ENCODE assay signal across 2 cellular contexts in the genomic region with DNA sequence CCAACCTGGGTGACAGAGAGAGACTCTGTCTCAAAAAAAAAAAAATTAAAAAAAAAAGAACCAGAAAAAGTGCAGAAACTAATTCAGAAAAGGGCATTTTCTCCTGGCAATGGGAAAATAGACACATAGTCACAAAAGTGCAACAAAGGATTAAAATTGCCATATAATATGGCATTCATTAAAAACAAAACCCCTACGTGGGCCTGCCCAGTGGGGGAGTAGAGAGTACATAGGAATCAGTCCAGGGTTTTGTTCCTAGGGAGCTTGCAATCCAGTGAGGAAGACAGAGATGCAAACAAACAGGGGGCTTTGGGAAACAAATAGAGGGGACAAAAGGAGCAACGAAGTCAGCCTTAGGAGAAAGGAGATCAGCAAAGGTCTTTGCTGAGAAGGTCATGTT.
TF ChIP-seq lines count a peak whose summit lies in the region.

No MANE protein-coding gene starts in this region.

TF ChIP-seq in GM23338, 12 proteins besides CTCF, POLR2A, EP300 and RAD21 (continues in another document):
- TF ChIP-seq REST (IDR thresholded peaks at IDR 0.05; ENCODE audit: unreplicated experiment) (no peak), EZH2 (IDR thresholded peaks at IDR 0.05; ENCODE audit: low read depth, unreplicated experiment) (no peak), JUNB (IDR thresholded peaks at IDR 0.05; ENCODE audit: unreplicated experiment) (no peak), CREB1 (CRISPR knock-in tag; IDR thresholded peaks at IDR 0.05; ENCODE audit: low read depth) (no peak), ZNF114 (CRISPR knock-in tag; IDR thresholded peaks at IDR 0.05) (no peak), EZH2phosphoT487 (IDR thresholded peaks at IDR 0.05; ENCODE audit: unreplicated experiment) (no peak), POLR2AphosphoS5 (IDR thresholded peaks at IDR 0.05; ENCODE audit: low read depth) (no peak), ZNF331 (CRISPR knock-in tag; IDR thresholded peaks at IDR 0.05; ENCODE audit: low read depth) (no peak), STAT1 (IDR thresholded peaks at IDR 0.05; ENCODE audit: unreplicated experiment) (no peak)
- TF ChIP-seq, protein P1, sequence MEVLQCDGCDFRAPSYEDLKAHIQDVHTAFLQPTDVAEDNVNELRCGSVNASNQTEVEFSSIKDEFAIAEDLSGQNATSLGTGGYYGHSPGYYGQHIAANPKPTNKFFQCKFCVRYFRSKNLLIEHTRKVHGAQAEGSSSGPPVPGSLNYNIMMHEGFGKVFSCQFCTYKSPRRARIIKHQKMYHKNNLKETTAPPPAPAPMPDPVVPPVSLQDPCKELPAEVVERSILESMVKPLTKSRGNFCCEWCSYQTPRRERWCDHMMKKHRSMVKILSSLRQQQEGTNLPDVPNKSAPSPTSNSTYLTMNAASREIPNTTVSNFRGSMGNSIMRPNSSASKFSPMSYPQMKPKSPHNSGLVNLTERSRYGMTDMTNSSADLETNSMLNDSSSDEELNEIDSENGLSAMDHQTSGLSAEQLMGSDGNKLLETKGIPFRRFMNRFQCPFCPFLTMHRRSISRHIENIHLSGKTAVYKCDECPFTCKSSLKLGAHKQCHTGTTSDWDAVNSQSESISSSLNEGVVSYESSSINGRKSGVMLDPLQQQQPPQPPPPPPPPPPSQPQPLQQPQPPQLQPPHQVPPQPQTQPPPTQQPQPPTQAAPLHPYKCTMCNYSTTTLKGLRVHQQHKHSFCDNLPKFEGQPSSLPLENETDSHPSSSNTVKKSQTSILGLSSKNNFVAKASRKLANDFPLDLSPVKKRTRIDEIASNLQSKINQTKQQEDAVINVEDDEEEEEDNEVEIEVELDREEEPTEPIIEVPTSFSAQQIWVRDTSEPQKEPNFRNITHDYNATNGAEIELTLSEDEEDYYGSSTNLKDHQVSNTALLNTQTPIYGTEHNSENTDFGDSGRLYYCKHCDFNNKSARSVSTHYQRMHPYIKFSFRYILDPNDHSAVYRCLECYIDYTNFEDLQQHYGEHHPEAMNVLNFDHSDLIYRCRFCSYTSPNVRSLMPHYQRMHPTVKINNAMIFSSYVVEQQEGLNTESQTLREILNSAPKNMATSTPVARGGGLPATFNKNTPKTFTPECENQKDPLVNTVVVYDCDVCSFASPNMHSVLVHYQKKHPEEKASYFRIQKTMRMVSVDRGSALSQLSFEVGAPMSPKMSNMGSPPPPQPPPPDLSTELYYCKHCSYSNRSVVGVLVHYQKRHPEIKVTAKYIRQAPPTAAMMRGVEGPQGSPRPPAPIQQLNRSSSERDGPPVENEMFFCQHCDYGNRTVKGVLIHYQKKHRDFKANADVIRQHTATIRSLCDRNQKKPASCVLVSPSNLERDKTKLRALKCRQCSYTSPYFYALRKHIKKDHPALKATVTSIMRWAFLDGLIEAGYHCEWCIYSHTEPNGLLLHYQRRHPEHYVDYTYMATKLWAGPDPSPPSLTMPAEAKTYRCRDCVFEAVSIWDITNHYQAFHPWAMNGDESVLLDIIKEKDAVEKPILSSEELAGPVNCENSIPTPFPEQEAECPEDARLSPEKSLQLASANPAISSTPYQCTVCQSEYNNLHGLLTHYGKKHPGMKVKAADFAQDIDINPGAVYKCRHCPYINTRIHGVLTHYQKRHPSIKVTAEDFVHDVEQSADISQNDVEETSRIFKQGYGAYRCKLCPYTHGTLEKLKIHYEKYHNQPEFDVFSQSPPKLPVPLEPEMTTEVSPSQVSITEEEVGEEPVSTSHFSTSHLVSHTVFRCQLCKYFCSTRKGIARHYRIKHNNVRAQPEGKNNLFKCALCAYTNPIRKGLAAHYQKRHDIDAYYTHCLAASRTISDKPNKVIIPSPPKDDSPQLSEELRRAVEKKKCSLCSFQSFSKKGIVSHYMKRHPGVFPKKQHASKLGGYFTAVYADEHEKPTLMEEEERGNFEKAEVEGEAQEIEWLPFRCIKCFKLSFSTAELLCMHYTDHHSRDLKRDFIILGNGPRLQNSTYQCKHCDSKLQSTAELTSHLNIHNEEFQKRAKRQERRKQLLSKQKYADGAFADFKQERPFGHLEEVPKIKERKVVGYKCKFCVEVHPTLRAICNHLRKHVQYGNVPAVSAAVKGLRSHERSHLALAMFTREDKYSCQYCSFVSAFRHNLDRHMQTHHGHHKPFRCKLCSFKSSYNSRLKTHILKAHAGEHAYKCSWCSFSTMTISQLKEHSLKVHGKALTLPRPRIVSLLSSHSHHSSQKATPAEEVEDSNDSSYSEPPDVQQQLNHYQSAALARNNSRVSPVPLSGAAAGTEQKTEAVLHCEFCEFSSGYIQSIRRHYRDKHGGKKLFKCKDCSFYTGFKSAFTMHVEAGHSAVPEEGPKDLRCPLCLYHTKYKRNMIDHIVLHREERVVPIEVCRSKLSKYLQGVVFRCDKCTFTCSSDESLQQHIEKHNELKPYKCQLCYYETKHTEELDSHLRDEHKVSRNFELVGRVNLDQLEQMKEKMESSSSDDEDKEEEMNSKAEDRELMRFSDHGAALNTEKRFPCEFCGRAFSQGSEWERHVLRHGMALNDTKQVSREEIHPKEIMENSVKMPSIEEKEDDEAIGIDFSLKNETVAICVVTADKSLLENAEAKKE (CRISPR knock-in tag; IDR thresholded peaks at IDR 0.05), result no peak

TF ChIP-seq in H1, 55 proteins besides CTCF, POLR2A, EP300 and RAD21:
- no peak for TF ChIP-seq CTBP2 (IDR thresholded peaks at IDR 0.05; ENCODE audit: borderline replicate concordance, insufficient read depth, insufficient read length, low read length)
- TF ChIP-seq NRF1 (IDR thresholded peaks at IDR 0.05; ENCODE audit: low read depth, low read length), result no peak
- no peak for TF ChIP-seq RBBP5 (IDR thresholded peaks at IDR 0.05; ENCODE audit: borderline replicate concordance, low read depth, low read length)
- TF ChIP-seq CBX8 (IDR thresholded peaks at IDR 0.05; ENCODE audit: borderline replicate concordance, low read depth, low read length), result no peak
- TF ChIP-seq POLR2AphosphoS5 (IDR thresholded peaks at IDR 0.05; ENCODE audit: low read depth, low read length), result no peak
- TF ChIP-seq ATF3 (IDR thresholded peaks at IDR 0.05; ENCODE audit: insufficient read depth, low read depth, low read length), result no peak
- no peak for TF ChIP-seq GABPA (IDR thresholded peaks at IDR 0.05; ENCODE audit: borderline replicate concordance, insufficient read depth, low read length)
- no peak for TF ChIP-seq SP2 (IDR thresholded peaks at IDR 0.05; ENCODE audit: low read length)
- TF ChIP-seq EGR1 (IDR thresholded peaks at IDR 0.05; ENCODE audit: borderline replicate concordance, low read depth, low read length), result no peak
- TF ChIP-seq TAF7 (optimal IDR thresholded peaks at IDR 0.05; ENCODE audit: borderline replicate concordance, low read depth, low read length), result no peak
- no peak for TF ChIP-seq KDM5A (IDR thresholded peaks at IDR 0.05; ENCODE audit: low read length)
- no peak for TF ChIP-seq CHD2 (IDR thresholded peaks at IDR 0.05; ENCODE audit: low read length)
- TF ChIP-seq SUZ12 (IDR thresholded peaks at IDR 0.05; ENCODE audit: low read length), result no peak
- no peak for TF ChIP-seq KDM4A (IDR thresholded peaks at IDR 0.05; ENCODE audit: low read depth, low read length, severe bottlenecking)
- TF ChIP-seq RFX5 (IDR thresholded peaks at IDR 0.05; ENCODE audit: borderline replicate concordance, low read depth, low read length), result no peak
- TF ChIP-seq KDM1A (IDR thresholded peaks at IDR 0.05; ENCODE audit: borderline replicate concordance, low read length), result no peak
- no peak for TF ChIP-seq HDAC6 (IDR thresholded peaks at IDR 0.05; ENCODE audit: low read depth, low read length)
- TF ChIP-seq SP4 (IDR thresholded peaks at IDR 0.05; ENCODE audit: low read length), result no peak
